ENCODE assay signal across 13 cellular contexts in the genomic region with DNA sequence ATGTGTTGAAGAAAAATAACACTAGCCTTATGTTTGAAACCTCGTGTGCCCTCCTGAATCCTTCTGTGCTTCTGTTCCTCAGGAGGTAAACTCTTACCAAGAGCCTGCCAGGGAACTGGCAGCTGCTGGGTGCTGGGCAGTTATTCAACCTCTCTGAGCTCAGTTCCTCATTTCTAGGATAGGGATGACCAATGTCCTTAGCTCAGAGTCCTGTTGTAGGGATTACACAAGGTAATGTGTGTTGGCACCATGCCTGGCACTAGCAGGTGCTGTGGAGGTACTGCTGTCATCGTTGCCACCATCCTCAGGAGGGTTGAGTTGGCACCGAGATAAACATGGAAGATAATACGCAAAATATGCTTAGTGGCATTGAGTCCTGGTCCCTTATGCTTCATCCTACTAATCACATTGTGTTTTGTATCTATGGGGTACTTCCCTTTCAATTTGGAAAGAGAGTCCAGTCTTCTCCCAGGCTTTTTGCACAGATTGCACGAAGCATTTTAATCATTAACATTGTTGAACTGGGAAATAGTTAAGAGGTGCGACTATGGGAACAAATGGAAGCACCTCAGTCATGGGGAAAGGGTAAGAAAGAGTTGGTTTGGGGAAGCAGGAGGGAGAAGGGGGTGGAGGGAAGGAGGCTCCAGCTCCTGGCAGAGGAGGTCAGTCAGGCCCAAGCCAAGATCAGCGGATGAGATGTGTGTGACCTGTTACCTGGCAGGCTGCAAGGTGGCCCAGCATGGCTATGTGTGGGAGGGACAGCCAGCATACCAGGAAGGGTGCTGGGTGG.
A peak's percentile ranks its signal among the peaks of the same experiment; 100 is the strongest.
DNase-seq lines count a peak whose midpoint lies in the region; ATAC-seq lines count a peak whose summit lies in the region.
"Had no signal": no experiment of that assay in that cellular context is flagged by ENCODE, and none has a peak within 500 bp of the region (broad histone marks: within the 10 kb centered on the region; RNA-seq: fewer than 3 reads in every experiment).

No MANE protein-coding gene starts in this region.

- no peaks in the 10 kb centered on the region for H3K9me3 Mint-ChIP-seq in memory B cell

- peaks cover 34% of the 10 kb centered on the region for H3K36me3 Mint-ChIP-seq in memory B cell

- H3K4me3 Mint-ChIP-seq in memory B cell, result no peak overlapping the region
- H3K4me3 Mint-ChIP-seq: CD14-positive monocyte, H9 had no signal

- no peaks in the 10 kb centered on the region for H3K27me3 Mint-ChIP-seq in memory B cell

- ATAC-seq in memory B cell (ENCODE audit: low read depth) (no peak), HG02938 (IDR thresholded peaks at IDR 0.05; ENCODE audit: unreplicated experiment) (no peak), HG02973 (IDR thresholded peaks at IDR 0.05; ENCODE audit: unreplicated experiment) (no peak)

- peaks cover 29% of the 10 kb centered on the region for H3K4me1 Mint-ChIP-seq in memory B cell
- H3K4me1 Mint-ChIP-seq: CD14-positive monocyte, H9 had no signal

- DNase-seq in AML-193 (lab: John Stamatoyannopoulos, UW) (peak; percentile 8 to 31), DMS53 treated with DMSO at 0.1 percent for 48 hours (lab: John Stamatoyannopoulos, UW; ENCODE audit: unreplicated experiment) (peak; percentile 29), RPMI8226 (peak; percentile 95), memory B cell (ENCODE audit: low spot score in 2 of 2) (no peak), SIG-M5 treated with dmso at 0.1 percent for 504 hours (lab: John Stamatoyannopoulos, UW; ENCODE audit: unreplicated experiment) (no peak)
- DNase-seq in stimulated activated naive CD4-positive, alpha-beta T cell (lab: John Stamatoyannopoulos, UW), result no peak
- DNase-seq: adrenal gland, H9, hippocampal formation, NCI-H748 treated with DMSO at 0.1 percent for 48 hours had no signal

- H3K27ac Mint-ChIP-seq in memory B cell, result peak overlapping the region; percentile 4

Comparison
In these comparisons a context has a peak if more than half of its experiments do, and no peak if none do; other contexts are left out.
1. DNase-seq: peak in AML-193 (2 of 2), DMS53 treated with DMSO at 0.1 percent for 48 hours (single experiment) and RPMI8226 (single experiment); none in memory B cell (0 of 2), SIG-M5 treated with dmso at 0.1 percent for 504 hours (single experiment) and stimulated activated naive CD4-positive, alpha-beta T cell (0 of 6).